In the genomic region with DNA sequence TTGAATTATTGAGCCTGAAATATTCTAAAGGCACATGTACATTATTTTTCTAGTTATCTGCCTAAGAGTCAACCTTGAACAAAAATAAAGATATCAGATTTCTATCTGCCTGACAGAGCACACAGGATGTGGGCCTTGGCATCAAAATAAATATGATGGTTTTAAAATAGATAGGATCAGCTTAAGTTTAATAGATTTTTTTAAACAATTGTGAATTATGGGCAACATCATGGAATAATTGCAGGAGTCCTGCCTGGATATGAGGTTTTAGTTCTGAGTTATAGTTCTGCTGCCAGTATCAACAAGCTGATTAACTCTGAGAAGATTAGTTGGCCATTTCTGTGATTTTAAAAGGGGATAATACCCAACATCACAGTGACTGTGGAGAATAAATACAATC, we compare ENCODE assay signal across 26 cellular contexts.
DNase-seq lines count a peak whose midpoint lies in the region; ATAC-seq and TF ChIP-seq lines count a peak whose summit lies in the region.
"Had no signal": no experiment of that assay in that cellular context is flagged by ENCODE, and none has a peak within 500 bp of the region (broad histone marks: within the 10 kb centered on the region; RNA-seq: fewer than 3 reads in every experiment).

No MANE protein-coding gene starts in this region.

- intact Hi-C loops in mammary epithelial cell (cut with micrococcal nuclease) = no loop called here

- dilution Hi-C loops in mammary epithelial cell (cut with HindIII; ENCODE audit: low sequenced_read_pairs) = no loop called here

- no TSS peak for BruUV-seq in mammary epithelial cell (replicated peaks; lab: Mats Ljungman, UMichigan)

- CTCF ChIA-PET in mammary epithelial cell (lab: Charles Lee; ENCODE audit: low non-redundant PET) = interaction anchor here (0.6 kb wide), 1 partner anchor 138 kb away, joined by 3 read pairs; no protein-coding TSS in a partner anchor

- no peak overlapping the region for H3K9ac ChIP-seq in BLaER1 treated with 17β-estradiol and CSF1 and Interleukin-3, amounts not matched to agents 10 nM and 100 nM
- H3K9ac ChIP-seq in mammary epithelial cell (ENCODE audit: insufficient read depth, low read length) = no peak overlapping the region

- ATAC-seq in naive B cell (ENCODE audit: low read depth in 2 of 2) (no peak), GM19035 (IDR thresholded peaks at IDR 0.05; ENCODE audit: unreplicated experiment) (no peak), GM18867 (IDR thresholded peaks at IDR 0.05; ENCODE audit: unreplicated experiment) (no peak), HG03045 (IDR thresholded peaks at IDR 0.05; ENCODE audit: unreplicated experiment) (no peak)
- ATAC-seq: activated naive CD8-positive, alpha-beta T cell treated with anti-CD3 and anti-CD28 coated beads, Interleukin-2, amount 50 U/mL, for 24 hours; PC-3 had no signal

- H3K9me3 Mint-ChIP-seq in naive B cell = no peaks in the 10 kb centered on the region
- no peaks in the 10 kb centered on the region for H3K9me3 Mint-ChIP-seq in T-helper 2 cell treated with Interferon-gamma antibody and Interleukin-4, amounts not matched to agents 5 μg/mL and 100 μg/mL, for 36 hours
- H3K9me3 Mint-ChIP-seq: activated naive CD8-positive, alpha-beta T cell treated with anti-CD3 and anti-CD28 coated beads, Interleukin-2, amount 50 U/mL, for 24 hours; dendritic cell treated with granulocyte-macrophage colony-stimulating factor and Interleukin-4, amounts not matched to agents 40 ng/mL and 50 ng/mL, for 4 days; H9; nephron; T-helper 1 cell treated with Interleukin-12 subunit alpha and Interleukin-12 subunit beta and Interleukin-4 antibody, amounts not matched to agents 30 μg/mL and 1 μg/mL, for 36 hours had no signal

- H3K36me3 ChIP-seq in BLaER1 treated with 17β-estradiol and CSF1 and Interleukin-3, amounts not matched to agents 10 nM and 100 nM = no peaks in the 10 kb centered on the region
- no peaks in the 10 kb centered on the region for H3K36me3 ChIP-seq in mammary epithelial cell (ENCODE audit: insufficient read depth, low read length)

- no peak for TF ChIP-seq CTCF in mammary epithelial cell (conservative IDR thresholded peaks at IDR 0.05 in 1 of 2, IDR thresholded peaks at IDR 0.05 in 1 of 2; ENCODE audit: extremely low read depth in 1 of 2, insufficient read depth in 1 of 2, low read depth in 1 of 2, low read length in 2 of 2)

- in situ Hi-C loops in mammary epithelial cell (cut with MboI; ENCODE audit: low sequenced_read_pairs in 2 of 2) = loop anchor here in 1 of 2 donors (5.0 kb wide), 1 partner anchor 210 kb away; no protein-coding TSS in a partner anchor

- no peaks in the 10 kb centered on the region for H4K20me1 ChIP-seq in BLaER1 treated with 17β-estradiol and CSF1 and Interleukin-3, amounts not matched to agents 10 nM and 100 nM
- no peaks in the 10 kb centered on the region for H4K20me1 ChIP-seq in mammary epithelial cell (ENCODE audit: insufficient read depth, low read length)

- no peaks in the 10 kb centered on the region for H3K27me3 Mint-ChIP-seq in naive B cell
- peaks cover 3% of the 10 kb centered on the region for H3K27me3 Mint-ChIP-seq in T-helper 2 cell treated with Interferon-gamma antibody and Interleukin-4, amounts not matched to agents 5 μg/mL and 100 μg/mL, for 36 hours (ENCODE audit: low read depth)
- H3K27me3 Mint-ChIP-seq: activated naive CD8-positive, alpha-beta T cell treated with anti-CD3 and anti-CD28 coated beads, Interleukin-2, amount 50 U/mL, for 24 hours; dendritic cell treated with granulocyte-macrophage colony-stimulating factor and Interleukin-4, amounts not matched to agents 40 ng/mL and 50 ng/mL, for 4 days had no signal

- H3K4me3 Mint-ChIP-seq in naive B cell = peak overlapping the region in 5 of 8 donors; percentile 25 to 59 (median 44)
- H3K4me3 Mint-ChIP-seq in T-helper 2 cell treated with Interferon-gamma antibody and Interleukin-4, amounts not matched to agents 5 μg/mL and 100 μg/mL, for 36 hours = no peak overlapping the region
- H3K4me3 Mint-ChIP-seq: activated naive CD8-positive, alpha-beta T cell treated with anti-CD3 and anti-CD28 coated beads, Interleukin-2, amount 50 U/mL, for 24 hours; dendritic cell treated with granulocyte-macrophage colony-stimulating factor and Interleukin-4, amounts not matched to agents 40 ng/mL and 50 ng/mL, for 4 days; H9; nephron; T-helper 1 cell treated with Interleukin-12 subunit alpha and Interleukin-12 subunit beta and Interleukin-4 antibody, amounts not matched to agents 30 μg/mL and 1 μg/mL, for 36 hours had no signal

- no peak overlapping the region for H3K4me3 ChIP-seq in BLaER1 treated with 17β-estradiol and CSF1 and Interleukin-3, amounts not matched to agents 10 nM and 100 nM
- no peak overlapping the region for H3K4me3 ChIP-seq in mammary epithelial cell (replicated peaks in 1 of 3; ENCODE audit: insufficient read depth in 1 of 3, low read depth in 2 of 3, low read length in 3 of 3)
- H3K4me3 ChIP-seq: sigmoid colon had no signal

- peak overlapping the region; percentile 35 for H2AFZ ChIP-seq in mammary epithelial cell (ENCODE audit: low read depth, low read length)

- peak overlapping the region; percentile 36 to 94 (median 62); a peak in 20 of 22 replicates for H3K4me2 ChIP-seq in BLaER1 treated with 17β-estradiol and CSF1 and Interleukin-3, amounts not matched to agents 10 nM and 100 nM
- H3K4me2 ChIP-seq in mammary epithelial cell (ENCODE audit: insufficient read depth, low read depth, low read length) = no peak overlapping the region

- H3K4me1 Mint-ChIP-seq in naive B cell = peaks cover 33 to 58% (median 56%) of the 10 kb centered on the region in 3 donors
- H3K4me1 Mint-ChIP-seq in T-helper 2 cell treated with Interferon-gamma antibody and Interleukin-4, amounts not matched to agents 5 μg/mL and 100 μg/mL, for 36 hours (ENCODE audit: low read depth) = peaks cover 45% of the 10 kb centered on the region

- no peaks in the 10 kb centered on the region for H3K79me2 ChIP-seq in mammary epithelial cell (ENCODE audit: insufficient read depth, low read length)

- DNase-seq in NCI-H82 (lab: John Stamatoyannopoulos, UW) = peak; percentile 57
- no peak for DNase-seq in mammary epithelial cell
- no peak for DNase-seq in naive B cell
- DNase-seq in T-helper 2 cell treated with Interferon-gamma antibody and Interleukin-4, amounts not matched to agents 5 μg/mL and 100 μg/mL, for 36 hours (ENCODE audit: low spot score) = no peak
- DNase-seq: activated CD4-positive, alpha-beta T cell treated with anti-CD3 and anti-CD28 coated beads for 48 hours; activated CD8-positive, alpha-beta memory T cell treated with anti-CD3 and anti-CD28 coated beads, Interleukin-2, amount 50 U/mL, for 4 hours; activated naive CD8-positive, alpha-beta T cell treated with anti-CD3 and anti-CD28 coated beads, Interleukin-2, amount 50 U/mL, for 24 hours; DMS 273 treated with DMSO at 0.1 percent for 48 hours; GDM1; H9; head of caudate nucleus; KG1; NCI-H1092; NCI-H1930; NCI-H2227 treated with DMSO at 0.1 percent for 48 hours; NCI-H748 treated with DMSO at 0.1 percent for 48 hours; PC-3; posterior cingulate gyrus; sigmoid colon had no signal

- peak overlapping the region in 3 of 6 donors; percentile 43 to 83 (median 64) for H3K27ac Mint-ChIP-seq in naive B cell
- no peak overlapping the region for H3K27ac Mint-ChIP-seq in T-helper 2 cell treated with Interferon-gamma antibody and Interleukin-4, amounts not matched to agents 5 μg/mL and 100 μg/mL, for 36 hours
- H3K27ac Mint-ChIP-seq: activated naive CD8-positive, alpha-beta T cell treated with anti-CD3 and anti-CD28 coated beads, Interleukin-2, amount 50 U/mL, for 24 hours; H9; T-helper 1 cell treated with Interleukin-12 subunit alpha and Interleukin-12 subunit beta and Interleukin-4 antibody, amounts not matched to agents 30 μg/mL and 1 μg/mL, for 36 hours had no signal

- peak overlapping the region in 3 of 11 experiments; percentile 2 to 15 (median 11); a peak in 3 of 22 replicates for H3K27ac ChIP-seq in BLaER1 treated with 17β-estradiol and CSF1 and Interleukin-3, amounts not matched to agents 10 nM and 100 nM
- no peak overlapping the region for H3K27ac ChIP-seq in mammary epithelial cell (ENCODE audit: insufficient read depth, low read depth, low read length)

- H3K27me3 ChIP-seq in BLaER1 treated with 17β-estradiol and CSF1 and Interleukin-3, amounts not matched to agents 10 nM and 100 nM = no peaks in the 10 kb centered on the region
- no peaks in the 10 kb centered on the region for H3K27me3 ChIP-seq in mammary epithelial cell (ENCODE audit: insufficient read depth, low read length)
- H3K27me3 ChIP-seq: sigmoid colon had no signal

- peaks cover 40 to 68% (median 52%) of the 10 kb centered on the region in 10 experiments for H3K4me1 ChIP-seq in BLaER1 treated with 17β-estradiol and CSF1 and Interleukin-3, amounts not matched to agents 10 nM and 100 nM
- peaks cover 23% of the 10 kb centered on the region for H3K4me1 ChIP-seq in mammary epithelial cell (ENCODE audit: insufficient read depth, low read length)

- peaks cover 0 to 7% (median 0%) of the 10 kb centered on the region in 11 experiments; a peak in 3 of 22 replicates for H3K9me3 ChIP-seq in BLaER1 treated with 17β-estradiol and CSF1 and Interleukin-3, amounts not matched to agents 10 nM and 100 nM (replicated peaks in 1 of 11)
- H3K9me3 ChIP-seq in mammary epithelial cell (replicated peaks; ENCODE audit: insufficient read depth, low read length) = no peaks in the 10 kb centered on the region
- H3K9me3 ChIP-seq: sigmoid colon had no signal

- no peaks in the 10 kb centered on the region for H3K36me3 Mint-ChIP-seq in naive B cell
- no peaks in the 10 kb centered on the region for H3K36me3 Mint-ChIP-seq in T-helper 2 cell treated with Interferon-gamma antibody and Interleukin-4, amounts not matched to agents 5 μg/mL and 100 μg/mL, for 36 hours (ENCODE audit: low read depth)
